In genomic region chr5:149855371-149855770, GRCh38 we compare ENCODE assay signal across 20 cellular contexts.
DNase-seq lines count a peak whose midpoint lies in the region; ATAC-seq and TF ChIP-seq lines count a peak whose summit lies in the region.
"Had no signal": no experiment of that assay in that cellular context is flagged by ENCODE, and none has a peak within 500 bp of the region (broad histone marks: within the 10 kb centered on the region; RNA-seq: fewer than 3 reads in every experiment).

No MANE protein-coding gene starts in this region.

- H3K27ac ChIP-seq in IMR-90 (ENCODE audit: insufficient read depth, low read length) = no peak overlapping the region
- H3K27ac ChIP-seq: coronary artery had no signal

- no peaks in the 10 kb centered on the region for H3K9me3 Mint-ChIP-seq in osteocyte (ENCODE audit: unreplicated experiment)
- H3K9me3 Mint-ChIP-seq: activated B cell treated with CpG ODN at 0.5 μM for 24 hours, neural crest cell had no signal

- no peak for TF ChIP-seq RAD21 in IMR-90 (IDR thresholded peaks at IDR 0.05; ENCODE audit: low read length)

- H3K4me3 Mint-ChIP-seq in osteocyte (ENCODE audit: unreplicated experiment) = no peak overlapping the region
- H3K4me3 Mint-ChIP-seq: activated B cell treated with CpG ODN at 0.5 μM for 24 hours, neural crest cell had no signal

- no peak overlapping the region for H3K14ac ChIP-seq in IMR-90 (replicated peaks; ENCODE audit: low read depth, low read length)

- peaks cover 2% of the 10 kb centered on the region; the same call in 1 of the 2 replicates for H3K4me1 ChIP-seq in IMR-90 (ENCODE audit: control insufficient read depth, insufficient read depth, low read length)

- H3K4me3 ChIP-seq in IMR-90 (ENCODE audit: insufficient read depth, low read depth, low read length) = no peak overlapping the region
- H3K4me3 ChIP-seq in astrocyte of the spinal cord (ENCODE audit: low read depth, low read length) = no peak overlapping the region
- H3K4me3 ChIP-seq: coronary artery had no signal

- no peak overlapping the region for H2AK5ac ChIP-seq in IMR-90 (ENCODE audit: low read depth, low read length)

- WGBS in IMR-90 (ENCODE audit: extremely low coverage in 2 of 2, insufficient read length in 1 of 2), 2 experiments = no CpG with 5 or more reads among the region's 4 CpGs

- BruUV-seq in IMR-90 (replicated peaks; lab: Mats Ljungman, UMichigan) = no TSS peak

- H3K4ac ChIP-seq in IMR-90 (ENCODE audit: low read depth, low read length) = no peak overlapping the region

- in situ Hi-C loops in IMR-90 (cut with MboI; ENCODE audit: low sequenced_read_pairs) = no loop called here
- in situ Hi-C loops in astrocyte of the spinal cord (cut with HindIII; ENCODE audit: low sequenced_read_pairs) = no loop called here

- no peak overlapping the region for H4K91ac ChIP-seq in IMR-90 (ENCODE audit: insufficient read depth, low read depth, low read length)

- no peaks in the 10 kb centered on the region for H3K27me3 Mint-ChIP-seq in osteocyte (ENCODE audit: unreplicated experiment)
- H3K27me3 Mint-ChIP-seq: activated B cell treated with CpG ODN at 0.5 μM for 24 hours had no signal

- POLR2A ChIA-PET in IMR-90 (lab: Charles Lee; ENCODE audit: unreplicated experiment) = interaction anchor here (0.5 kb wide), 1 partner anchor 443 kb away, joined by 4 read pairs; no protein-coding TSS in a partner anchor

- H3K79me1 ChIP-seq in IMR-90 (ENCODE audit: low read depth in 1 of 2, low read length in 2 of 2) = no peaks in the 10 kb centered on the region

- no peaks in the 10 kb centered on the region for H3K36me3 ChIP-seq in IMR-90 (ENCODE audit: control insufficient read depth, insufficient read depth, low read length)

- H2BK15ac ChIP-seq in IMR-90 (ENCODE audit: low read depth, low read length) = no peak overlapping the region

- dilution Hi-C loops in IMR-90 (cut with HindIII; ENCODE audit: low sequenced_read_pairs, unreplicated experiment) = no loop called here

- no peaks in the 10 kb centered on the region for H4K20me1 ChIP-seq in IMR-90 (ENCODE audit: insufficient read depth, low read length)

- no peak overlapping the region for H3K18ac ChIP-seq in IMR-90 (ENCODE audit: low read depth, low read length)

- H3K27me3 ChIP-seq in IMR-90 (ENCODE audit: control insufficient read depth, insufficient read depth, low read length) = peaks cover 37% of the 10 kb centered on the region

- DNase-seq in IMR-90 (peak; percentile 17), NCI-H2196 (lab: John Stamatoyannopoulos, UW; ENCODE audit: unreplicated experiment) (peak; percentile 74), astrocyte of the spinal cord (ENCODE audit: low read depth, low spot score) (peak; percentile 75), osteocyte (ENCODE audit: extremely low spot score, unreplicated experiment) (no peak), DMS114 treated with DMSO at 0.1 percent for 48 hours (lab: John Stamatoyannopoulos, UW; ENCODE audit: unreplicated experiment) (no peak), cerebellum (ENCODE audit: low spot score) (no peak)
- DNase-seq: activated B cell treated with CpG ODN at 0.5 μM for 24 hours; activated effector memory CD4-positive, alpha-beta T cell treated with Interleukin-2 at 50 U/mL for 16 hours; erythroblast; GF-D8; GOT3; kidney; midbrain; NCI-H1930; substantia nigra; T-helper 2 cell had no signal

- intact Hi-C loops in IMR-90 (cut with micrococcal nuclease) = no loop called here

- no peak overlapping the region for H2BK5ac ChIP-seq in IMR-90 (ENCODE audit: low read depth, low read length, poor library complexity, severe bottlenecking)

- H3K9ac ChIP-seq in IMR-90 (ENCODE audit: low read depth, low read length) = no peak overlapping the region

- CTCF ChIA-PET in IMR-90 (lab: Yijun Ruan, JAX) = interaction anchor here (3.8 kb wide), 1 partner anchor 10 kb away, joined by 19 read pairs; no protein-coding TSS in a partner anchor

- H3K9me1 ChIP-seq in IMR-90 (ENCODE audit: insufficient read depth, low read length) = 0 out of 2 replicates have a peak, but pooled peaks cover 3% of the 10 kb centered on the region

- no peaks in the 10 kb centered on the region for H3K36me3 Mint-ChIP-seq in osteocyte (ENCODE audit: unreplicated experiment)

- no peak overlapping the region for H2AFZ ChIP-seq in IMR-90 (replicated peaks; ENCODE audit: low read length, poor library complexity)

- H3K4me2 ChIP-seq in IMR-90 (ENCODE audit: low read depth, low read length) = no peak overlapping the region

- H3K9me3 ChIP-seq in IMR-90 (ENCODE audit: control insufficient read depth, insufficient read depth, low read length) = no peaks in the 10 kb centered on the region

- peaks cover 36% of the 10 kb centered on the region for H3K4me1 Mint-ChIP-seq in osteocyte (ENCODE audit: unreplicated experiment)

- no peak for TF ChIP-seq POLR2A in IMR-90 (IDR thresholded peaks at IDR 0.05; ENCODE audit: low read depth, low read length)

- H4K8ac ChIP-seq in IMR-90 (ENCODE audit: low read depth in 2 of 2, low read length in 2 of 2) = no peak overlapping the region

- peak overlapping the region; percentile 75 for H3K27ac Mint-ChIP-seq in osteocyte (ENCODE audit: unreplicated experiment)
- H3K27ac Mint-ChIP-seq: activated B cell treated with CpG ODN at 0.5 μM for 24 hours had no signal

- H3K23ac ChIP-seq in IMR-90 (ENCODE audit: low read depth, low read length) = no peak overlapping the region

- H4K5ac ChIP-seq in IMR-90 (ENCODE audit: low read depth, low read length) = no peak overlapping the region

- no peak overlapping the region for H2AK9ac ChIP-seq in IMR-90 (replicated peaks; ENCODE audit: low read depth, low read length, poor library complexity)

- H3K56ac ChIP-seq in IMR-90 (ENCODE audit: extremely low read depth, insufficient read depth, low read length) = no peak overlapping the region

- H2BK20ac ChIP-seq in IMR-90 (ENCODE audit: low read depth, low read length) = no peak overlapping the region

- ATAC-seq in IMR-90 (ENCODE audit: low read depth) (no peak), HG03175 (IDR thresholded peaks at IDR 0.05; ENCODE audit: unreplicated experiment) (no peak), HG03196 (IDR thresholded peaks at IDR 0.05; ENCODE audit: unreplicated experiment) (no peak)

- no peak for TF ChIP-seq CTCF in IMR-90 (conservative IDR thresholded peaks at IDR 0.05; ENCODE audit: low read depth, low read length)
- no peak for TF ChIP-seq CTCF in astrocyte of the spinal cord (IDR thresholded peaks at IDR 0.05; ENCODE audit: low read depth, low read length)
- TF ChIP-seq CTCF in osteocyte (IDR thresholded peaks at IDR 0.05) = no peak

- no peak overlapping the region for H2BK120ac ChIP-seq in IMR-90 (ENCODE audit: low read depth, low read length)

TF ChIP-seq in IMR-90, 13 proteins besides CTCF, POLR2A, EP300 and RAD21:
- TF ChIP-seq USF2 (IDR thresholded peaks at IDR 0.05; ENCODE audit: low read depth, low read length) = no peak
- no peak for TF ChIP-seq FOS (IDR thresholded peaks at IDR 0.05; ENCODE audit: low read depth, low read length)
- no peak for TF ChIP-seq NFE2L2 (IDR thresholded peaks at IDR 0.05; ENCODE audit: low read depth, low read length)
- no peak for TF ChIP-seq SMC3 (IDR thresholded peaks at IDR 0.05; ENCODE audit: low read depth, low read length)
- TF ChIP-seq CHD1 (IDR thresholded peaks at IDR 0.05; ENCODE audit: low read depth, low read length) = no peak
- no peak for TF ChIP-seq BHLHE40 (IDR thresholded peaks at IDR 0.05; ENCODE audit: low read depth, low read length)
- no peak for TF ChIP-seq MXI1 (IDR thresholded peaks at IDR 0.05; ENCODE audit: borderline replicate concordance, low read depth, low read length)
- no peak for TF ChIP-seq RFX5 (IDR thresholded peaks at IDR 0.05; ENCODE audit: low read depth, low read length)
- no peak for TF ChIP-seq ELK1 (IDR thresholded peaks at IDR 0.05; ENCODE audit: borderline replicate concordance, low read depth, low read length)
- TF ChIP-seq MAFK (IDR thresholded peaks at IDR 0.05; ENCODE audit: low read depth, low read length) = no peak

Comparison
In these comparisons a context has a peak if more than half of its experiments do, and no peak if none do; other contexts are left out.
1. DNase-seq: peak in IMR-90 (single experiment), NCI-H2196 (single experiment) and astrocyte of the spinal cord (single experiment); none in osteocyte (single experiment), DMS114 treated with DMSO at 0.1 percent for 48 hours (single experiment) and cerebellum (single experiment).